In genomic region chr6:157061770-157062594, GRCh38 we compare ENCODE assay signal across 25 cellular contexts.
DNase-seq lines count a peak whose midpoint lies in the region; ATAC-seq, FAIRE-seq and TF ChIP-seq lines count a peak whose summit lies in the region.
"Had no signal": no experiment of that assay in that cellular context is flagged by ENCODE, and none has a peak within 500 bp of the region (broad histone marks: within the 10 kb centered on the region; RNA-seq: fewer than 3 reads in every experiment).

No MANE protein-coding gene starts in this region.

- no peak for TF ChIP-seq RAD21 in HepG2 (CRISPR knock-in tag; IDR thresholded peaks at IDR 0.05)

- peaks cover 21% of the 10 kb centered on the region for H3F3A ChIP-seq in PC-9 (ENCODE audit: insufficient read depth, low read depth)

- H4K20me1 ChIP-seq in PC-9 (ENCODE audit: insufficient read depth) = no peaks in the 10 kb centered on the region
- peaks cover 19% of the 10 kb centered on the region for H4K20me1 ChIP-seq in astrocyte (ENCODE audit: insufficient read depth, low read length)
- no peaks in the 10 kb centered on the region for H4K20me1 ChIP-seq in HepG2 (ENCODE audit: insufficient read depth, low read length)

- BruUV-seq in Caco-2 (replicated peaks; lab: Mats Ljungman, UMichigan) = no TSS peak
- BruUV-seq in PC-9 (replicated peaks; lab: Mats Ljungman, UMichigan) = no TSS peak
- BruUV-seq in HepG2 (replicated peaks; lab: Mats Ljungman, UMichigan) = no TSS peak

- no peak overlapping the region for H3K4me2 ChIP-seq in PC-9
- H3K4me2 ChIP-seq in astrocyte (ENCODE audit: low read length) = no peak overlapping the region
- no peak overlapping the region for H3K4me2 ChIP-seq in HepG2 (ENCODE audit: low read depth, low read length)

- ATAC-seq in HepG2 (no peak), HG02610 (IDR thresholded peaks at IDR 0.05; ENCODE audit: unreplicated experiment) (no peak)
- ATAC-seq: HCT116 had no signal

- no peak overlapping the region for H3K9ac ChIP-seq in astrocyte (ENCODE audit: low read length)
- H3K9ac ChIP-seq in HepG2 (ENCODE audit: insufficient read depth, low read depth, low read length) = no peak overlapping the region

- H3K9me3 ChIP-seq in Caco-2 (no peaks in the 10 kb centered on the region), PC-9 (ENCODE audit: insufficient read depth, low read depth) (0 out of 2 replicates have a peak, but pooled peaks cover 3% of the 10 kb centered on the region), astrocyte (ENCODE audit: insufficient read depth, low read depth, low read length) (no peaks in the 10 kb centered on the region), HepG2 (ENCODE audit: low read length) (no peaks in the 10 kb centered on the region)
- H3K9me3 ChIP-seq: MG63, Peyer's patch, SJCRH30 had no signal

- CTCF ChIA-PET in Caco-2 (lab: Charles Lee) (interaction anchor here (0.7 kb wide), 1 partner anchor 67 kb away, joined by 3 read pairs; no protein-coding TSS in a partner anchor), PC-9 (lab: Charles Lee) (interaction anchor here (1.2 kb wide), 1 partner anchor 16 kb away, joined by 3 read pairs; no protein-coding TSS in a partner anchor), HepG2 (lab: Yijun Ruan, JAX; ENCODE audit: low intra/inter-chr PET ratio, low total read pairs) (no interaction called here)

- FAIRE-seq in astrocyte (lab: Jason Lieb, UNC) (no peak), HepG2 (lab: Jason Lieb, UNC) (no peak)
- FAIRE-seq: A204.1, D721Med, GM18507, H1 had no signal

- H3K36me3 Mint-ChIP-seq in Caco-2 (ENCODE audit: insufficient read depth, unreplicated experiment) (peaks cover 6% of the 10 kb centered on the region), astrocyte (ENCODE audit: low read depth, unreplicated experiment) (peaks cover 2% of the 10 kb centered on the region)

- TF ChIP-seq CTCF in Caco-2 (IDR thresholded peaks at IDR 0.05; ENCODE audit: insufficient read depth in 1 of 2, low read depth in 1 of 2, low read length in 1 of 2, severe bottlenecking in 1 of 2, unreplicated experiment in 1 of 2) (no peak), PC-9 (conservative IDR thresholded peaks at IDR 0.05) (no peak), astrocyte (IDR thresholded peaks at IDR 0.05; ENCODE audit: insufficient read depth, low read depth, low read length) (no peak), HepG2 (CRISPR knock-in tag; IDR thresholded peaks at IDR 0.05) (no peak)

- H3K27me3 Mint-ChIP-seq in Caco-2 (ENCODE audit: insufficient read depth, unreplicated experiment) (no peaks in the 10 kb centered on the region), astrocyte (ENCODE audit: low read depth, unreplicated experiment) (no peaks in the 10 kb centered on the region)
- H3K27me3 Mint-ChIP-seq: B cell had no signal

- no peaks in the 10 kb centered on the region for H3K27me3 ChIP-seq in Caco-2 (replicated peaks; ENCODE audit: control insufficient read depth, insufficient read depth, low read length)
- H3K27me3 ChIP-seq in PC-9 (ENCODE audit: insufficient read depth, low read depth) = no peaks in the 10 kb centered on the region
- no peaks in the 10 kb centered on the region for H3K27me3 ChIP-seq in astrocyte (ENCODE audit: insufficient read depth, low read length)
- no peaks in the 10 kb centered on the region for H3K27me3 ChIP-seq in HepG2 (ENCODE audit: control insufficient read depth in 1 of 2, insufficient read depth in 2 of 2, low read length in 2 of 2)
- H3K27me3 ChIP-seq: MG63, Peyer's patch, SJCRH30 had no signal

- no peak for DNase-seq in Caco-2
- no peak for DNase-seq in PC-9
- DNase-seq in astrocyte (ENCODE audit: low read depth) = no peak
- DNase-seq in HepG2 (ENCODE audit: low spot score) = no peak
- DNase-seq in foreskin melanocyte = no peak
- no peak for DNase-seq in NCI-H1092 (lab: John Stamatoyannopoulos, UW)
- DNase-seq in MV-4-11 (lab: John Stamatoyannopoulos, UW) = no peak
- DNase-seq: GDM1; MG63; NCI-H1048; NCI-H1436; NCI-H1930; NCI-H345; NCI-H524; NK-92 treated with Interleukin-12 subunit alpha and Interleukin-12 subunit beta, amount 100 ng/mL, for 24 hours; Peyer's patch; SJCRH30 had no signal

- WGBS in HepG2 (ENCODE audit: low lambda C conversion rate) = 94% methylated on average over 9 of the region's 9 CpGs

- H3K9me3 Mint-ChIP-seq in Caco-2 (ENCODE audit: unreplicated experiment) (no peaks in the 10 kb centered on the region), astrocyte (ENCODE audit: unreplicated experiment) (no peaks in the 10 kb centered on the region)
- H3K9me3 Mint-ChIP-seq: CD14-positive monocyte had no signal

- H3K27ac Mint-ChIP-seq in Caco-2 (ENCODE audit: unreplicated experiment) (peak overlapping the region; percentile 35), astrocyte (ENCODE audit: unreplicated experiment) (no peak overlapping the region)
- H3K27ac Mint-ChIP-seq: B cell had no signal

- POLR2A ChIA-PET in Caco-2 (lab: Charles Lee) (no interaction called here), PC-9 (lab: Charles Lee; ENCODE audit: unreplicated experiment) (interaction anchor here (0.6 kb wide), 1 partner anchor 541 kb away, joined by 3 read pairs; no protein-coding TSS in a partner anchor), HepG2 (lab: Yijun Ruan, JAX) (interaction anchor here (0.7 kb wide), 1 partner anchor 27 kb away, joined by 3 read pairs; no protein-coding TSS in a partner anchor)

- H3K79me2 ChIP-seq in PC-9 (ENCODE audit: low read depth) = 0 out of 2 replicates have a peak, but pooled peaks cover 18% of the 10 kb centered on the region
- peaks cover 15% of the 10 kb centered on the region for H3K79me2 ChIP-seq in astrocyte (ENCODE audit: insufficient read depth, low read length)
- H3K79me2 ChIP-seq in HepG2 (ENCODE audit: insufficient read depth, low read length) = no peaks in the 10 kb centered on the region

- no peaks in the 10 kb centered on the region for H3K9me2 ChIP-seq in PC-9 (ENCODE audit: insufficient read depth)

- in situ Hi-C loops in HepG2 (cut with HindIII; ENCODE audit: extremely low pct_ligation_motif_present, low pct_unique_long_range_greater_than_20kb) = no loop called here

- H3K4me1 Mint-ChIP-seq in Caco-2 (ENCODE audit: low read depth, unreplicated experiment) = peaks cover 7% of the 10 kb centered on the region
- H3K4me1 Mint-ChIP-seq in astrocyte (ENCODE audit: low read depth, unreplicated experiment) = peaks cover 31% of the 10 kb centered on the region

- intact Hi-C loops in Caco-2 (cut with micrococcal nuclease; ENCODE audit: unreplicated experiment) (no loop called here), PC-9 (cut with micrococcal nuclease; ENCODE audit: unreplicated experiment) (loop anchor here (10.0 kb wide), 1 partner anchor 83 kb away; no protein-coding TSS in a partner anchor), HepG2 (cut with micrococcal nuclease; ENCODE audit: unreplicated experiment) (no loop called here)

- H3K4me3 ChIP-seq in Caco-2 (ENCODE audit: low read depth, low read length) = no peak overlapping the region
- no peak overlapping the region for H3K4me3 ChIP-seq in PC-9
- no peak overlapping the region for H3K4me3 ChIP-seq in astrocyte (ENCODE audit: insufficient read depth, low read depth, low read length)
- H3K4me3 ChIP-seq in HepG2 (replicated peaks in 1 of 3; ENCODE audit: insufficient read depth in 1 of 3, low read depth in 2 of 3, low read length in 3 of 3) = no peak overlapping the region
- H3K4me3 ChIP-seq: MG63, Peyer's patch, SJCRH30 had no signal

- TF ChIP-seq EP300 in HepG2 (IDR thresholded peaks at IDR 0.05; ENCODE audit: low read depth in 2 of 2, low read length in 2 of 2) (no peak), HepG2 (CRISPR knock-in tag; IDR thresholded peaks at IDR 0.05; ENCODE audit: borderline replicate concordance) (no peak)

- H3K4me1 ChIP-seq in Caco-2 (0 out of 2 replicates have a peak, but pooled peaks cover 12% of the 10 kb centered on the region), PC-9 (replicated peaks; ENCODE audit: insufficient read depth) (peaks cover 35% of the 10 kb centered on the region), astrocyte (ENCODE audit: insufficient read depth, low read length) (peaks cover 9% of the 10 kb centered on the region), HepG2 (ENCODE audit: insufficient read depth, low read length) (peaks cover 28% of the 10 kb centered on the region)
- H3K4me1 ChIP-seq: SJCRH30 had no signal

- H3K36me3 ChIP-seq in Caco-2 (ENCODE audit: control insufficient read depth, insufficient read depth, low read length) (no peaks in the 10 kb centered on the region), PC-9 (ENCODE audit: low read depth) (no peaks in the 10 kb centered on the region), astrocyte (ENCODE audit: insufficient read depth, low read length) (no peaks in the 10 kb centered on the region), HepG2 (replicated peaks in 1 of 2; ENCODE audit: control insufficient read depth in 1 of 2, insufficient read depth in 2 of 2, low read length in 2 of 2) (peaks cover 3 to 5% of the 10 kb centered on the region in 2 experiments; a peak in 3 of 5 replicates)
- H3K36me3 ChIP-seq: Peyer's patch, SJCRH30 had no signal

- H3K4me3 Mint-ChIP-seq in Caco-2 (ENCODE audit: unreplicated experiment) = no peak overlapping the region
- H3K4me3 Mint-ChIP-seq in astrocyte (ENCODE audit: unreplicated experiment) = peak overlapping the region; percentile 57
- H3K4me3 Mint-ChIP-seq: B cell, CD14-positive monocyte had no signal

- H3K27ac ChIP-seq in PC-9 (0 out of 2 replicates have a peak overlapping the region, but pooled peaks have one; percentile 41), astrocyte (ENCODE audit: low read depth, low read length) (no peak overlapping the region), HepG2 (ENCODE audit: extremely low read length, insufficient read depth, low read length) (no peak overlapping the region)
- H3K27ac ChIP-seq: Peyer's patch, SJCRH30 had no signal

- H2AFZ ChIP-seq in PC-9 = no peak overlapping the region
- no peak overlapping the region for H2AFZ ChIP-seq in astrocyte (ENCODE audit: low read depth, low read length)
- no peak overlapping the region for H2AFZ ChIP-seq in HepG2 (ENCODE audit: low read length)

- TF ChIP-seq POLR2A in HepG2 (IDR thresholded peaks at IDR 0.05; ENCODE audit: insufficient read depth in 1 of 2, low read depth in 2 of 2, low read length in 2 of 2) = no peak

TF ChIP-seq in HepG2, 621 proteins besides CTCF, POLR2A, EP300 and RAD21:
- peak; percentile 52; the same call in 1 of the 2 replicates for TF ChIP-seq ZNF121 (CRISPR knock-in tag; IDR thresholded peaks at IDR 0.05)
- TF ChIP-seq NFIC (IDR thresholded peaks at IDR 0.05; ENCODE audit: low read length) = no peak
